In genomic region chr15:55802600-55803376, GRCh38 we compare ENCODE assay signal across 21 cellular contexts. TPM values are rescaled to one million over a fixed set of nuclear protein-coding genes. Genes with fewer than 3 reads are reported as not detected.
DNase-seq lines count a peak whose midpoint lies in the region; ATAC-seq and TF ChIP-seq lines count a peak whose summit lies in the region.
"Had no signal": no experiment of that assay in that cellular context is flagged by ENCODE, and none has a peak within 500 bp of the region (broad histone marks: within the 10 kb centered on the region; RNA-seq: fewer than 3 reads in every experiment).

No MANE protein-coding gene starts in this region.

- no peaks in the 10 kb centered on the region for H4K20me1 ChIP-seq in neural progenitor cell (ENCODE audit: low read depth)

- peak overlapping the region; percentile 93 for H2AFZ ChIP-seq in neural progenitor cell (replicated peaks)

- DNase-seq in NCI-H2081 (lab: John Stamatoyannopoulos, UW) (peak; percentile 59 to 74), NCI-H2081 treated with DMSO at 0.1 percent for 48 hours (lab: John Stamatoyannopoulos, UW) (no peak), NCI-H1417 (lab: John Stamatoyannopoulos, UW) (peak; percentile 21 to 95 (median 83)), WERI-Rb-1 (peak; percentile 39), neural progenitor cell (ENCODE audit: low spot score) (peak; percentile 30), AG20443 (ENCODE audit: low spot score) (no peak), T1000 (lab: John Stamatoyannopoulos, UW) (no peak)
- DNase-seq: activated CD4-positive, alpha-beta T cell treated with anti-CD3 and anti-CD28 coated beads for 48 hours; C1 segment of cervical spinal cord; HCEC 1CT; hippocampal formation; natural killer cell; NCI-H1930; NCI-H524 treated with DMSO at 0.1 percent for 48 hours; spleen; stimulated activated CD4-positive, alpha-beta T cell treated with anti-CD3 and anti-CD28 coated beads, Interleukin-4, amount 100 ng/mL, for 4 hours had no signal

- H3K4me3 ChIP-seq in WERI-Rb-1 (ENCODE audit: low read depth, low read length) (no peak overlapping the region), neural progenitor cell (no peak overlapping the region)
- H3K4me3 ChIP-seq: prostate gland, spleen had no signal

- H3K9ac ChIP-seq in neural progenitor cell: no peak overlapping the region

- H3K4me2 ChIP-seq in neural progenitor cell: peak overlapping the region; percentile 1

- peaks cover 12% of the 10 kb centered on the region for H3F3A ChIP-seq in neural progenitor cell (ENCODE audit: low read depth)

- H3K9me3 Mint-ChIP-seq in neural progenitor cell: peaks cover 6% of the 10 kb centered on the region
- H3K9me3 Mint-ChIP-seq: dendritic cell treated with granulocyte-macrophage colony-stimulating factor and Interleukin-4, amounts not matched to agents 40 ng/mL and 50 ng/mL, for 4 days; IgD-negative memory B cell; memory B cell; natural killer cell had no signal

- H3K27me3 ChIP-seq in WERI-Rb-1 (ENCODE audit: insufficient read depth, low read depth, severe bottlenecking) (no peaks in the 10 kb centered on the region), neural progenitor cell (no peaks in the 10 kb centered on the region)

- H3K27ac ChIP-seq in WERI-Rb-1: peak overlapping the region; percentile 40
- no peak overlapping the region for H3K27ac ChIP-seq in neural progenitor cell
- H3K27ac ChIP-seq: prostate gland, spleen had no signal

- no peaks in the 10 kb centered on the region for H3K36me3 Mint-ChIP-seq in neural progenitor cell
- H3K36me3 Mint-ChIP-seq: IgD-negative memory B cell, memory B cell, natural killer cell had no signal

- H3K36me3 ChIP-seq in WERI-Rb-1 (no peaks in the 10 kb centered on the region), neural progenitor cell (no peaks in the 10 kb centered on the region)
- H3K36me3 ChIP-seq: prostate gland, spleen had no signal

- H3K9me3 ChIP-seq in WERI-Rb-1 (ENCODE audit: severe bottlenecking): no peaks in the 10 kb centered on the region
- H3K9me3 ChIP-seq in neural progenitor cell (ENCODE audit: low read depth): no peaks in the 10 kb centered on the region
- H3K9me3 ChIP-seq: prostate gland, spleen had no signal

- H3K4me1 Mint-ChIP-seq in neural progenitor cell: peaks cover 40% of the 10 kb centered on the region
- H3K4me1 Mint-ChIP-seq: memory B cell, natural killer cell had no signal

- H3K79me2 ChIP-seq in neural progenitor cell (ENCODE audit: low read depth): no peaks in the 10 kb centered on the region

- no peak overlapping the region for H3K4me3 Mint-ChIP-seq in neural progenitor cell
- H3K4me3 Mint-ChIP-seq: dendritic cell treated with granulocyte-macrophage colony-stimulating factor and Interleukin-4, amounts not matched to agents 40 ng/mL and 50 ng/mL, for 4 days; IgD-negative memory B cell; memory B cell; natural killer cell had no signal

- H3K27ac Mint-ChIP-seq in neural progenitor cell: peak overlapping the region; percentile 76
- H3K27ac Mint-ChIP-seq: dendritic cell treated with granulocyte-macrophage colony-stimulating factor and Interleukin-4, amounts not matched to agents 40 ng/mL and 50 ng/mL, for 4 days; IgD-negative memory B cell; memory B cell; natural killer cell had no signal

- TF ChIP-seq CTCF in WERI-Rb-1 (IDR thresholded peaks at IDR 0.05; ENCODE audit: low read depth, low read length) (0 out of 2 replicates have a peak, but pooled peaks have one; percentile 0), neural progenitor cell (IDR thresholded peaks at IDR 0.05) (peak; percentile 27)

- H3K4me1 ChIP-seq in neural progenitor cell: peaks cover 30% of the 10 kb centered on the region
- H3K4me1 ChIP-seq: prostate gland, spleen had no signal

- ATAC-seq in GM21737 (IDR thresholded peaks at IDR 0.05; ENCODE audit: unreplicated experiment): no peak
- ATAC-seq: natural killer cell had no signal

- no peaks in the 10 kb centered on the region for H3K27me3 Mint-ChIP-seq in neural progenitor cell (ENCODE audit: insufficient read depth, low read depth)
- H3K27me3 Mint-ChIP-seq: dendritic cell treated with granulocyte-macrophage colony-stimulating factor and Interleukin-4, amounts not matched to agents 40 ng/mL and 50 ng/mL, for 4 days had no signal

RNA-seq across cellular contexts. Expression of gene PRTG, which starts 59.8 kb away (rescaled TPM):
- 508 and 574 TPM in 2 replicates for total RNA-seq in neural progenitor cell (ENCODE audit: low replicate concordance)
- total RNA-seq: natural killer cell had no signal

Comparison
In these comparisons a context has a peak if more than half of its experiments do, and no peak if none do; other contexts are left out.
1. DNase-seq: peak in NCI-H2081 (2 of 2), NCI-H1417 (3 of 3), WERI-Rb-1 (single experiment) and neural progenitor cell (single experiment); none in NCI-H2081 treated with DMSO at 0.1 percent for 48 hours (single experiment), AG20443 (single experiment) and T1000 (single experiment).